In the genomic region with DNA sequence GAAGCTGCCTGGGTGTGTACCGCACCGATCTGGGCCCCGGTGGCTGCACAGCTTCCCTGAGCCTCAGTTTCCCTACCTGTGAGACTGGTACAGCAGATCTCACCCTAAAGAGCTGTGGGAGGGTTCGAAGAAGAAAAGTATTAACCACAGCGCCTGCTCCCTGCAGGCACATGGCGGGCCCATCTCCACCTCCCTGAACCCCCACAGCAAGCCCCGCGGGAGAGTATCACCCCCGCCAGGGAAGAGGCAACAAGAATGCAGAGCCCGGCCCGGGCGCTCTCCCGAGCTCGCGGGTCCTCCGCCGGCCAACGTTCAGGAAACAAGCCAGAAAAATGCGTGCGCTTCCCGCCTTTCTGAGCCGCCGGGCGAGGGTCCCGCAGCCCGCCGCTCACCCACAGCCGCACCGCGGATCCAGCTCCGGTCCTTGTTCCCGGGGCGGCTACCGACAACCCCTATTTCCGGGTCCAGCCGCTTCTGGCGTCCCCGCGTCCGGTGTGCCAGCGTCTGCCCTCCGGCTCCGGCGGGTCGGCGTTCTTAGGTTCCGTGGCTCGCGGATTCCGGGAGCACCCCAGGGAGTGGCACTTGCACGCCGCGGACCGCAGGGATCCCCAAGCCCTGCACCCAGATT, we compare ENCODE assay signal across 8 cellular contexts. TPM values are rescaled to one million over a fixed set of nuclear protein-coding genes. Genes with fewer than 3 reads are reported as not detected.
A peak's percentile ranks its signal among the peaks of the same experiment; 100 is the strongest.
DNase-seq lines count a peak whose midpoint lies in the region; ATAC-seq and TF ChIP-seq lines count a peak whose summit lies in the region.

A gene with protein sequence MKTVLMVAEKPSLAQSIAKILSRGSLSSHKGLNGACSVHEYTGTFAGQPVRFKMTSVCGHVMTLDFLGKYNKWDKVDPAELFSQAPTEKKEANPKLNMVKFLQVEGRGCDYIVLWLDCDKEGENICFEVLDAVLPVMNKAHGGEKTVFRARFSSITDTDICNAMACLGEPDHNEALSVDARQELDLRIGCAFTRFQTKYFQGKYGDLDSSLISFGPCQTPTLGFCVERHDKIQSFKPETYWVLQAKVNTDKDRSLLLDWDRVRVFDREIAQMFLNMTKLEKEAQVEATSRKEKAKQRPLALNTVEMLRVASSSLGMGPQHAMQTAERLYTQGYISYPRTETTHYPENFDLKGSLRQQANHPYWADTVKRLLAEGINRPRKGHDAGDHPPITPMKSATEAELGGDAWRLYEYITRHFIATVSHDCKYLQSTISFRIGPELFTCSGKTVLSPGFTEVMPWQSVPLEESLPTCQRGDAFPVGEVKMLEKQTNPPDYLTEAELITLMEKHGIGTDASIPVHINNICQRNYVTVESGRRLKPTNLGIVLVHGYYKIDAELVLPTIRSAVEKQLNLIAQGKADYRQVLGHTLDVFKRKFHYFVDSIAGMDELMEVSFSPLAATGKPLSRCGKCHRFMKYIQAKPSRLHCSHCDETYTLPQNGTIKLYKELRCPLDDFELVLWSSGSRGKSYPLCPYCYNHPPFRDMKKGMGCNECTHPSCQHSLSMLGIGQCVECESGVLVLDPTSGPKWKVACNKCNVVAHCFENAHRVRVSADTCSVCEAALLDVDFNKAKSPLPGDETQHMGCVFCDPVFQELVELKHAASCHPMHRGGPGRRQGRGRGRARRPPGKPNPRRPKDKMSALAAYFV (minus strand): TSS at position 450 of the 628 bp plus-strand sequence. CDS start 7,078 bp downstream, outside the sequence.

- H3K4me1 Mint-ChIP-seq in activated naive CD8-positive, alpha-beta T cell treated with anti-CD3 and anti-CD28 coated beads, Interleukin-2, amount 50 U/mL, for 24 hours, result peaks cover 24% of the 10 kb centered on the region

- ATAC-seq in GM21526 (IDR thresholded peaks at IDR 0.05; ENCODE audit: low FRiP score, unreplicated experiment), result peak; percentile 69
- peak; percentile 93 for ATAC-seq in activated naive CD8-positive, alpha-beta T cell treated with anti-CD3 and anti-CD28 coated beads, Interleukin-2, amount 50 U/mL, for 24 hours

- WGBS in trophoblast cell (ENCODE audit: extremely low coverage, insufficient coverage, insufficient read length), result no CpG with 5 or more reads among the region's 54 CpGs

- no peaks in the 10 kb centered on the region for H3K9me3 Mint-ChIP-seq in activated naive CD8-positive, alpha-beta T cell treated with anti-CD3 and anti-CD28 coated beads, Interleukin-2, amount 50 U/mL, for 24 hours

- H4K8ac ChIP-seq in trophoblast cell (ENCODE audit: low read depth, low read length), result peak within 1 kb of the TSS; percentile 100

- intact Hi-C loops in cardiac septum (cut with DNase I) (no loop called here), tibial artery (cut with DNase I; ENCODE audit: low total_unique reads) (no loop called here)

- peak within 1 kb of the TSS; percentile 88 for H3K4me3 Mint-ChIP-seq in activated naive CD8-positive, alpha-beta T cell treated with anti-CD3 and anti-CD28 coated beads, Interleukin-2, amount 50 U/mL, for 24 hours

- H3K79me1 ChIP-seq in trophoblast cell (ENCODE audit: low read length), result peaks cover 5% of the 10 kb centered on the region

- DNase-seq in NCI-H1092 (lab: John Stamatoyannopoulos, UW), result peak; percentile 72
- DNase-seq in T follicular helper cell (ENCODE audit: low read depth), result peak; percentile 69
- DNase-seq in activated naive CD8-positive, alpha-beta T cell treated with anti-CD3 and anti-CD28 coated beads, Interleukin-2, amount 50 U/mL, for 24 hours, result peak; percentile 88
- peak; percentile 92 for DNase-seq in cardiac septum (ENCODE audit: low spot score)
- DNase-seq in trophoblast cell, result peak; percentile 63 to 84
- peak; percentile 75 to 88 for DNase-seq in tibial artery

- peak within 1 kb of the TSS; percentile 18 for H3K18ac ChIP-seq in trophoblast cell (ENCODE audit: low read length)

- no peak within 1 kb of the TSS for H2BK12ac ChIP-seq in trophoblast cell (ENCODE audit: low read length)

- H3K79me2 ChIP-seq in trophoblast cell (ENCODE audit: control insufficient read depth, insufficient read depth, low read length, poor library complexity), result peaks cover 5% of the 10 kb centered on the region

- H4K12ac ChIP-seq in trophoblast cell (ENCODE audit: low read depth, low read length), result peak within 1 kb of the TSS; percentile 98

- H3K27me3 Mint-ChIP-seq in activated naive CD8-positive, alpha-beta T cell treated with anti-CD3 and anti-CD28 coated beads, Interleukin-2, amount 50 U/mL, for 24 hours, result no peaks in the 10 kb centered on the region

- peak within 1 kb of the TSS; percentile 99 for H3K4me2 ChIP-seq in BLaER1
- peak within 1 kb of the TSS; percentile 87 for H3K4me2 ChIP-seq in trophoblast cell (ENCODE audit: low read length)

- H3K9me3 ChIP-seq in BLaER1 (no peaks in the 10 kb centered on the region), trophoblast cell (ENCODE audit: insufficient read depth, low read depth, low read length) (peaks cover 2% of the 10 kb centered on the region), tibial artery (no peaks in the 10 kb centered on the region)

- H2BK120ac ChIP-seq in trophoblast cell (ENCODE audit: insufficient read depth, low read length, poor library complexity), result peak within 1 kb of the TSS; percentile 88

- TF ChIP-seq CTCF in tibial artery (IDR thresholded peaks at IDR 0.05), result no peak

- peaks cover 5% of the 10 kb centered on the region for H3K36me3 Mint-ChIP-seq in activated naive CD8-positive, alpha-beta T cell treated with anti-CD3 and anti-CD28 coated beads, Interleukin-2, amount 50 U/mL, for 24 hours (ENCODE audit: low read depth)

- H3K23ac ChIP-seq in trophoblast cell (ENCODE audit: low read length), result no peak within 1 kb of the TSS

- H3K27ac ChIP-seq in BLaER1 (peak within 1 kb of the TSS; percentile 95), trophoblast cell (ENCODE audit: low read depth, low read length) (peak within 1 kb of the TSS; percentile 2), tibial artery (peak within 1 kb of the TSS; percentile 72 to 90)

- peaks cover 20% of the 10 kb centered on the region for H3K4me1 ChIP-seq in BLaER1
- peaks cover 0 to 2% of the 10 kb centered on the region in 2 experiments for H3K4me1 ChIP-seq in trophoblast cell (ENCODE audit: control insufficient read depth in 1 of 2, insufficient read depth in 2 of 2, low read length in 2 of 2)
- H3K4me1 ChIP-seq in tibial artery, result peaks cover 0 to 22% (median 17%) of the 10 kb centered on the region in 4 donors

- H3K4ac ChIP-seq in trophoblast cell (ENCODE audit: low read depth, low read length), result peak within 1 kb of the TSS; percentile 88

- H2AK5ac ChIP-seq in trophoblast cell (ENCODE audit: low read length), result peak within 1 kb of the TSS; percentile 90

- H3K27ac Mint-ChIP-seq in activated naive CD8-positive, alpha-beta T cell treated with anti-CD3 and anti-CD28 coated beads, Interleukin-2, amount 50 U/mL, for 24 hours, result peak within 1 kb of the TSS; percentile 80

- H3K4me3 ChIP-seq in BLaER1 (peak within 1 kb of the TSS; percentile 100), trophoblast cell (ENCODE audit: low read depth, low read length) (peak within 1 kb of the TSS; percentile 88), tibial artery (peak within 1 kb of the TSS; percentile 94 to 96)

- peaks cover 33% of the 10 kb centered on the region for H3K36me3 ChIP-seq in BLaER1
- H3K36me3 ChIP-seq in trophoblast cell (ENCODE audit: control insufficient read depth in 1 of 2, insufficient read depth in 2 of 2, low read length in 2 of 2), result peaks cover 10 to 11% of the 10 kb centered on the region in 2 experiments
- H3K36me3 ChIP-seq in tibial artery, result peaks cover 0 to 14% (median 0%) of the 10 kb centered on the region in 3 donors

- peaks cover 43% of the 10 kb centered on the region; the same call in 1 of the 2 replicates for H4K20me1 ChIP-seq in BLaER1

- H4K91ac ChIP-seq in trophoblast cell (ENCODE audit: low read depth, low read length), result peak within 1 kb of the TSS; percentile 95

- H2BK5ac ChIP-seq in trophoblast cell (ENCODE audit: low read depth, low read length, poor library complexity), result peak within 1 kb of the TSS; percentile 69

- H3K14ac ChIP-seq in trophoblast cell (ENCODE audit: low read length), result peak within 1 kb of the TSS; percentile 90

- H2AFZ ChIP-seq in trophoblast cell (ENCODE audit: insufficient read depth, low read length, poor library complexity), result peak within 1 kb of the TSS; percentile 95

- no peaks in the 10 kb centered on the region for H3K27me3 ChIP-seq in BLaER1
- no peaks in the 10 kb centered on the region for H3K27me3 ChIP-seq in trophoblast cell (ENCODE audit: insufficient read depth, low read length)
- no peaks in the 10 kb centered on the region for H3K27me3 ChIP-seq in tibial artery

- H3K9ac ChIP-seq in BLaER1 (peak within 1 kb of the TSS; percentile 97), trophoblast cell (ENCODE audit: low read length) (peak within 1 kb of the TSS; percentile 87)

RNA-seq across cellular contexts. Expression of the gene that starts here (rescaled TPM):
- 13.1 TPM for total RNA-seq in cardiac septum
- polyA plus RNA-seq in trophoblast cell (2013), result 21.5 and 22.7 TPM in 2 replicates

Comparison
In these comparisons a context has a peak if more than half of its experiments do, and no peak if none do; other contexts are left out.
1. Peak in every context shown above with its lines: DNase-seq, ATAC-seq, H3K4me3 ChIP-seq and H3K27ac ChIP-seq.
2. H3K27ac ChIP-seq: peak in every context shown above with its lines; median percentile 95 in BLaER1; 81 in tibial artery; 2 in trophoblast cell.